19 cellular contexts compared by ENCODE assay signal in genomic region chr5:134517553-134517952, GRCh38.
"Had no signal": no experiment of that assay in that cellular context is flagged by ENCODE, and none has a peak within 500 bp of the region (broad histone marks: within the 10 kb centered on the region; RNA-seq: fewer than 3 reads in every experiment).

No MANE protein-coding gene starts in this region.

- FAIRE-seq: kidney, small intestine had no signal

- H3K27me3 ChIP-seq: colonic mucosa, hepatocyte, right atrium auricular region, stomach, transverse colon had no signal

- H3K27ac Mint-ChIP-seq: naive thymus-derived CD8-positive, alpha-beta T cell had no signal

- H3K36me3 ChIP-seq: colonic mucosa, right atrium auricular region, stomach, thoracic aorta, transverse colon had no signal

- H3K36me3 Mint-ChIP-seq: naive thymus-derived CD8-positive, alpha-beta T cell had no signal

- H3K27me3 Mint-ChIP-seq: naive thymus-derived CD8-positive, alpha-beta T cell had no signal

- H3K27ac ChIP-seq: colonic mucosa, hepatocyte, right atrium auricular region, stomach, thoracic aorta, transverse colon had no signal

- H3K79me2 ChIP-seq: hepatocyte had no signal

- ATAC-seq: left colon; left ventricle myocardium superior; naive thymus-derived CD8-positive, alpha-beta T cell had no signal

- H3K4me3 ChIP-seq: colonic mucosa, hepatocyte, lung, right atrium auricular region, stomach, thoracic aorta, transverse colon had no signal

- H3K4me3 Mint-ChIP-seq: naive thymus-derived CD8-positive, alpha-beta T cell had no signal

- DNase-seq: colonic mucosa; dermis blood vessel endothelial cell; erythroblast; foreskin melanocyte; head of caudate nucleus; kidney; left colon; left ventricle myocardium superior; naive thymus-derived CD8-positive, alpha-beta T cell; small intestine; stimulated activated CD4-positive, alpha-beta T cell treated with anti-CD3 and anti-CD28 coated beads, Interleukin-12 subunit alpha, Interleukin-12 subunit beta, amount 100 ng/mL, for 4 hours; stimulated activated naive CD4-positive, alpha-beta T cell; stomach; substantia nigra; transverse colon had no signal

- H3K9me3 Mint-ChIP-seq: naive thymus-derived CD8-positive, alpha-beta T cell had no signal

- H3K4me2 ChIP-seq: hepatocyte had no signal

- H3K9me3 ChIP-seq: colonic mucosa, right atrium auricular region, stomach, thoracic aorta, transverse colon had no signal

- H2AFZ ChIP-seq: hepatocyte had no signal
